Comparison of ENCODE assay signal across 8 cellular contexts in the genomic region with DNA sequence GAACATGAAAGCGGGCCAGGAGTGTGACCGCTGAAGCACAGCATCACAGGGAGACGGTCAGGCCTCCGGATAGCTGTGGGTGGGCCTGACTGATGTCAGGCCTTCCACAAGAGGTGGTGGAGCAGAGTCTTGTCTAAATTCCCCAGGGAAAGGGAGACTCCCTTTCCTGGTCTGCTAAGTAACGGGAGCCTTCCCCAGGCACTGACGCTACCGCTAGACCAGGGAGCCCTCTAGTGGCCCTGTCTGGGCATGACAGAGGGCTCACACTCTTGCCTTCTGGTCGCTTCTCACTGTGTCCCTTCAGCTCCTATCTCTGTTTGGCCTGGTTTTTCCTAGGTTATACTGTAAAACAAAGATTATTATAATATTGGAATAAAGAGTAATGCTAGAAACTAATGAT.
DNase-seq lines count a peak whose midpoint lies in the region; ATAC-seq and TF ChIP-seq lines count a peak whose summit lies in the region.

No MANE protein-coding gene starts in this region.

- no peak for ATAC-seq in HG03460 (IDR thresholded peaks at IDR 0.05; ENCODE audit: unreplicated experiment)
- no peak for ATAC-seq in GM19452 (IDR thresholded peaks at IDR 0.05; ENCODE audit: unreplicated experiment)

- DNase-seq in ELR (ENCODE audit: low read depth), result peak; percentile 42
- DNase-seq in NCI-H2171 (lab: John Stamatoyannopoulos, UW), result peak; percentile 18
- peak; percentile 76 for DNase-seq in activated CD8-positive, alpha-beta memory T cell treated with anti-CD3 and anti-CD28 coated beads, Interleukin-2, amount 50 U/mL, for 48 hours
- peak; percentile 21 to 61 for DNase-seq in foreskin fibroblast
- no peak for DNase-seq in retinal pigment epithelial cell (ENCODE audit: low read depth)
- no peak for DNase-seq in NCI-H2196 (lab: John Stamatoyannopoulos, UW; ENCODE audit: unreplicated experiment)

- peak; percentile 41 for TF ChIP-seq CTCF in foreskin fibroblast (IDR thresholded peaks at IDR 0.05; ENCODE audit: low read depth, low read length)
- TF ChIP-seq CTCF in retinal pigment epithelial cell (conservative IDR thresholded peaks at IDR 0.05; ENCODE audit: low read depth, low read length), result peak; percentile 47

- no peak overlapping the region for H3K4me3 ChIP-seq in foreskin fibroblast (ENCODE audit: low read depth in 1 of 2, low read length in 2 of 2)
- no peak overlapping the region for H3K4me3 ChIP-seq in retinal pigment epithelial cell (ENCODE audit: low read length)

Comparison
In these comparisons a context has a peak if more than half of its experiments do, and no peak if none do; other contexts are left out.
1. DNase-seq: peak in ELR (single experiment), NCI-H2171 (single experiment), activated CD8-positive, alpha-beta memory T cell treated with anti-CD3 and anti-CD28 coated beads, Interleukin-2, amount 50 U/mL, for 48 hours (single experiment) and foreskin fibroblast (2 of 2); none in retinal pigment epithelial cell (single experiment) and NCI-H2196 (single experiment).